23 cellular contexts compared by ENCODE assay signal in genomic region chr18:67695684-67696083, GRCh38.
"Had no signal": no experiment of that assay in that cellular context is flagged by ENCODE, and none has a peak within 500 bp of the region (broad histone marks: within the 10 kb centered on the region; RNA-seq: fewer than 3 reads in every experiment).

No MANE protein-coding gene starts in this region.

- H3K4me3 ChIP-seq: pancreas, prostate gland, right atrium auricular region, right lobe of liver, sigmoid colon, stomach, testis, tibial artery, transverse colon, upper lobe of right lung, uterus had no signal

- H3K27me3 ChIP-seq: neutrophil, pancreas, right atrium auricular region, right lobe of liver, sigmoid colon, stomach, testis, tibial artery, transverse colon, upper lobe of right lung, uterus had no signal

- DNase-seq: naive thymus-derived CD8-positive, alpha-beta T cell; nephron progenitor cell; nucleus accumbens; pancreas; retina; right lobe of liver; sigmoid colon; small intestine; stimulated activated CD4-positive, alpha-beta T cell treated with anti-CD3 and anti-CD28 coated beads, Interleukin-15, amount 100 ng/mL, for 24 hours; stimulated activated CD4-positive, alpha-beta T cell treated with anti-CD3 and anti-CD28 coated beads, Interleukin-2, amount 100 ng/mL, for 24 hours; stimulated activated CD4-positive, alpha-beta T cell treated with anti-CD3 and anti-CD28 coated beads, Interleukin-2, amount 100 ng/mL, for 48 hours; stimulated activated CD4-positive, alpha-beta T cell treated with anti-CD3 and anti-CD28 coated beads, Interleukin-4, amount 100 ng/mL, for 24 hours; stimulated activated naive B cell treated with anti-CD40 and anti-IgM and Interleukin-4, amounts not matched to agents 10 μg/mL and 1 μg/mL and 100 μg/mL, for 72 hours; stimulated activated naive CD4-positive, alpha-beta T cell treated with Interleukin-2 at 50 U/mL for 16 hours; stomach; testis; tibial artery; transverse colon; upper lobe of right lung; uterus had no signal

- H3K36me3 ChIP-seq: neutrophil, pancreas, prostate gland, right atrium auricular region, right lobe of liver, sigmoid colon, stomach, tibial artery, transverse colon, upper lobe of right lung, uterus had no signal

- H3K4me1 ChIP-seq: pancreas, prostate gland, right lobe of liver, sigmoid colon, stomach, testis, transverse colon, upper lobe of right lung, uterus had no signal

- H3K27ac ChIP-seq: neutrophil, pancreas, prostate gland, right atrium auricular region, right lobe of liver, sigmoid colon, stomach, testis, tibial artery, transverse colon, upper lobe of right lung, uterus had no signal

- FAIRE-seq: pancreas, small intestine had no signal

- H3K9me3 ChIP-seq: neutrophil, pancreas, prostate gland, right atrium auricular region, right lobe of liver, sigmoid colon, testis, tibial artery, transverse colon, upper lobe of right lung, uterus had no signal
